Comparison of ENCODE assay signal across 9 cellular contexts in the genomic region with DNA sequence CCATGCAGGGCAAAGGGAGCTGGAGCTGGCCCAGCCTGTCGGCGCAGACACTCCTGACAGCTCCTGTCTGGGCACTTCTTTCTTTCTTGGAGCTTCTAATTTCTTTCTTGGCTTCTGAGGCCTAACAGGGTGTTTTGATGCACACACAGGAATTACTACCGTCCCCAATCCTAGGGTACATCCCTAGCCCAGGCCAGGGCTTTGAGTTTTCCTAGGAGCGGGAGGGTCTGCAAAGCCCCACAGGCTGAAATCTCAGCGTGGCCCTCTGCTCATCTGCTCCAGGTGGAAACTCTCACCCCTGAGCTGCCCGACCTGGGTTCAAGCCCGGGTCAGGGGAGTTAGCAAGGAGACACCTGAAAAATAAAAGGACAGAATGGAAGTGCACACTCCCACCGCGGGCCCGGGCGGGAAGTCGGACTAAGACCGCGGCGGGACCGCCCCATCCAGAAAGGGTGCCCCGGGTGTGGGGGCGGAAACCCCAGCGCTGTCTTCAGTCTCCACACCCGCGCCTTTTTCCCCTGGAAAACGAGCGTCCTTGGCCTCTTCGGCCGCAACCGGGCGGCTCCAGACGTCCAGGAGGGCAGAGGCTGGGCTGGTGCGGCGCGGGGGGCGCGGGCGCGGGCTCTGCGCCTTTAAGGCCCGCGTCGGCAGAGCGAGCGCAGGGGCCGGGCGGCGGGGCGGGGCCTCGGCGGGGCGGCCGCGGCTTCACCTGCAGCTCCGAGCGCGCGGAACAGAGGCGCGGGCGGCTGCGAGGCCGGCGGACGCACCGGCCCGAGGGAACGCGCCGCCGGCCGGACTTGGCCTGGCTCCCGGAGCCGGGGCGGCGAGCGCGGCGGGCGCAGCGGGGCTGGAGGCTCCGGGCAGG. TPM values are rescaled to one million over a fixed set of nuclear protein-coding genes. Genes with fewer than 3 reads are reported as not detected.
DNase-seq lines count a peak whose midpoint lies in the region; ATAC-seq, FAIRE-seq and TF ChIP-seq lines count a peak whose summit lies in the region.
"Had no signal": no experiment of that assay in that cellular context is flagged by ENCODE, and none has a peak within 500 bp of the region (broad histone marks: within the 10 kb centered on the region; RNA-seq: fewer than 3 reads in every experiment).

A gene (plus strand): TSS at position 733 of the 865 bp plus-strand sequence.

- H3K4me3 Mint-ChIP-seq in CD8-positive, alpha-beta T cell: peak within 1 kb of the TSS; percentile 26
- peak within 1 kb of the TSS; percentile 86 for H3K4me3 Mint-ChIP-seq in neural crest cell

- intact Hi-C loops in CD8-positive, alpha-beta T cell (cut with DNase I, micrococcal nuclease): no loop called here
- intact Hi-C loops in endothelial cell of umbilical vein (cut with micrococcal nuclease): no loop called here

- FAIRE-seq in endothelial cell of umbilical vein (lab: Jason Lieb, UNC): no peak

- no peak for TF ChIP-seq POLR2A in endothelial cell of umbilical vein (IDR thresholded peaks at IDR 0.05; ENCODE audit: low read depth, low read length)

- no peak for ATAC-seq in CD8-positive, alpha-beta T cell
- no peak for ATAC-seq in HG02588 (IDR thresholded peaks at IDR 0.05; ENCODE audit: unreplicated experiment)

- CTCF ChIA-PET in CD8-positive, alpha-beta T cell (lab: Charles Lee): interaction anchor here (1.2 kb wide), 1 partner anchor 11 kb away, joined by 3 read pairs; no protein-coding TSS in a partner anchor
- CTCF ChIA-PET in endothelial cell of umbilical vein (lab: Charles Lee): no interaction called here

- no peak for DNase-seq in CD8-positive, alpha-beta T cell
- peak; percentile 10 for DNase-seq in NCI-H128 (lab: John Stamatoyannopoulos, UW; ENCODE audit: unreplicated experiment)
- DNase-seq in endothelial cell of umbilical vein (ENCODE audit: low read depth, low spot score): no peak
- peak; percentile 16 for DNase-seq in neural crest cell (ENCODE audit: low read depth, low spot score)
- no peak for DNase-seq in SKM-1 (lab: John Stamatoyannopoulos, UW; ENCODE audit: unreplicated experiment)
- DNase-seq in germinal center (ENCODE audit: low spot score): no peak
- no peak for DNase-seq in GF-D8 (lab: John Stamatoyannopoulos, UW)

- H3K9me3 Mint-ChIP-seq in CD8-positive, alpha-beta T cell: no peaks in the 10 kb centered on the region
- H3K9me3 Mint-ChIP-seq in neural crest cell: no peaks in the 10 kb centered on the region

- BruUV-seq in endothelial cell of umbilical vein (replicated peaks; lab: Mats Ljungman, UMichigan): no TSS peak

- peaks cover 51% of the 10 kb centered on the region for H3K27me3 Mint-ChIP-seq in CD8-positive, alpha-beta T cell (ENCODE audit: low read depth)
- peaks cover 50% of the 10 kb centered on the region for H3K27me3 Mint-ChIP-seq in neural crest cell (ENCODE audit: low read depth)

- no peak within 1 kb of the TSS for H3K4me2 ChIP-seq in endothelial cell of umbilical vein (ENCODE audit: insufficient read depth, low read length)

- POLR2A ChIA-PET in CD8-positive, alpha-beta T cell (lab: Charles Lee): no interaction called here
- POLR2A ChIA-PET in endothelial cell of umbilical vein (lab: Charles Lee): no interaction called here

- H3K4me1 ChIP-seq in CD8-positive, alpha-beta T cell (ENCODE audit: insufficient read depth, low read length): no peaks in the 10 kb centered on the region
- H3K4me1 ChIP-seq in endothelial cell of umbilical vein (ENCODE audit: control insufficient read depth, extremely low read depth, insufficient read depth, low read length): no peaks in the 10 kb centered on the region

- H3K36me3 ChIP-seq in CD8-positive, alpha-beta T cell (ENCODE audit: insufficient read depth, low read length): no peaks in the 10 kb centered on the region
- H3K36me3 ChIP-seq in endothelial cell of umbilical vein (ENCODE audit: control insufficient read depth in 2 of 2, extremely low read depth in 1 of 2, insufficient read depth in 2 of 2, low read length in 2 of 2): no peaks in the 10 kb centered on the region

- dilution Hi-C loops in endothelial cell of umbilical vein (cut with MboI; ENCODE audit: extremely low pct_ligation_motif_present, low sequenced_read_pairs): no loop called here

- no peaks in the 10 kb centered on the region for H3K9me3 ChIP-seq in CD8-positive, alpha-beta T cell (ENCODE audit: low read length)
- no peaks in the 10 kb centered on the region for H3K9me3 ChIP-seq in endothelial cell of umbilical vein (replicated peaks; ENCODE audit: control insufficient read depth, insufficient read depth, low read length)

- H3K4me1 Mint-ChIP-seq in CD8-positive, alpha-beta T cell (ENCODE audit: low read depth): no peaks in the 10 kb centered on the region
- peaks cover 15% of the 10 kb centered on the region for H3K4me1 Mint-ChIP-seq in neural crest cell

- no peak within 1 kb of the TSS for H3K4me3 ChIP-seq in CD8-positive, alpha-beta T cell (ENCODE audit: low read depth, low read length)
- H3K4me3 ChIP-seq in endothelial cell of umbilical vein (replicated peaks in 1 of 3; ENCODE audit: insufficient read depth in 1 of 3, low read depth in 1 of 3, low read length in 3 of 3): no peak within 1 kb of the TSS

- H3K79me2 ChIP-seq in endothelial cell of umbilical vein (ENCODE audit: control insufficient read depth, insufficient read depth, low read length): no peaks in the 10 kb centered on the region

- no peak within 1 kb of the TSS for H3K27ac ChIP-seq in CD8-positive, alpha-beta T cell (ENCODE audit: low read depth, low read length)
- no peak within 1 kb of the TSS for H3K27ac ChIP-seq in endothelial cell of umbilical vein (ENCODE audit: insufficient read depth, low read depth, low read length)

- H3K36me3 Mint-ChIP-seq in CD8-positive, alpha-beta T cell: no peaks in the 10 kb centered on the region
- H3K36me3 Mint-ChIP-seq in neural crest cell (ENCODE audit: low read depth): peaks cover under 1% of the 10 kb centered on the region

- no peaks in the 10 kb centered on the region for H4K20me1 ChIP-seq in endothelial cell of umbilical vein (replicated peaks; ENCODE audit: control insufficient read depth, extremely low read depth, insufficient read depth, low read length)

- TF ChIP-seq CTCF in CD8-positive, alpha-beta T cell (IDR thresholded peaks at IDR 0.05): no peak
- TF ChIP-seq CTCF in endothelial cell of umbilical vein (IDR thresholded peaks at IDR 0.05; ENCODE audit: extremely low read depth in 1 of 2, insufficient read depth in 1 of 2, low read depth in 1 of 2, low read length in 2 of 2) (no peak), neural crest cell (conservative IDR thresholded peaks at IDR 0.05) (no peak)

- no peaks in the 10 kb centered on the region for H3K9me1 ChIP-seq in endothelial cell of umbilical vein (replicated peaks; ENCODE audit: control insufficient read depth, extremely low read depth, insufficient read depth, low read length)

- no peaks in the 10 kb centered on the region for H3K27me3 ChIP-seq in CD8-positive, alpha-beta T cell (ENCODE audit: insufficient read depth, low read length)
- peaks cover 22 to 35% of the 10 kb centered on the region in 2 experiments for H3K27me3 ChIP-seq in endothelial cell of umbilical vein (ENCODE audit: control insufficient read depth in 2 of 2, insufficient read depth in 2 of 2, low read length in 2 of 2)

- no peak within 1 kb of the TSS for H2AFZ ChIP-seq in endothelial cell of umbilical vein (ENCODE audit: low read depth, low read length)

- H3K9ac ChIP-seq in endothelial cell of umbilical vein (replicated peaks; ENCODE audit: extremely low read depth, insufficient read depth, low read length): no peak within 1 kb of the TSS

- H3K27ac Mint-ChIP-seq in CD8-positive, alpha-beta T cell: no peak within 1 kb of the TSS
- H3K27ac Mint-ChIP-seq in neural crest cell (ENCODE audit: unreplicated experiment): no peak within 1 kb of the TSS

TF ChIP-seq in endothelial cell of umbilical vein, 7 proteins besides CTCF, POLR2A, EP300 and RAD21:
- TF ChIP-seq, protein P1, sequence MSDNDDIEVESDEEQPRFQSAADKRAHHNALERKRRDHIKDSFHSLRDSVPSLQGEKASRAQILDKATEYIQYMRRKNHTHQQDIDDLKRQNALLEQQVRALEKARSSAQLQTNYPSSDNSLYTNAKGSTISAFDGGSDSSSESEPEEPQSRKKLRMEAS (IDR thresholded peaks at IDR 0.05; ENCODE audit: insufficient read depth, insufficient read length): no peak
- no peak for TF ChIP-seq MYC (IDR thresholded peaks at IDR 0.05; ENCODE audit: low read depth, low read length)
- TF ChIP-seq FOS (IDR thresholded peaks at IDR 0.05; ENCODE audit: borderline replicate concordance, insufficient read depth, low read length): no peak
- peak; percentile 31 for TF ChIP-seq EZH2 (IDR thresholded peaks at IDR 0.05; ENCODE audit: borderline replicate concordance, low read depth, low read length, severe bottlenecking)
- TF ChIP-seq JUN (IDR thresholded peaks at IDR 0.05; ENCODE audit: borderline replicate concordance, insufficient read depth, insufficient read length, low read depth): no peak
TF ChIP-seq in endothelial cell of umbilical vein: peak in this region for 1.

RNA-seq across cellular contexts. Expression of the gene that starts here (rescaled TPM):
- total RNA-seq in CD8-positive, alpha-beta T cell: under 1 TPM; 0.31 to 0.35 TPM
- 0.51 and 0.81 TPM in 2 replicates for total RNA-seq in endothelial cell of umbilical vein
- 0.17 and 0.18 TPM in 2 replicates for polyA plus RNA-seq in endothelial cell of umbilical vein
- 0.10 and 0.16 TPM in 2 replicates for polyA plus RNA-seq in endothelial cell of umbilical vein (2011; cell fraction: cytosol; rRNA removed)
- polyA plus RNA-seq in endothelial cell of umbilical vein (2011; cell fraction: nucleus; rRNA removed): 0.12 and 0.15 TPM in 2 replicates
- polyA plus RNA-seq in endothelial cell of umbilical vein (2012): 0.08 and 0.25 TPM in 2 replicates
- polyA minus RNA-seq in endothelial cell of umbilical vein: 0.10 and 0.23 TPM in 2 replicates
- not detected for polyA minus RNA-seq in endothelial cell of umbilical vein (2011; cell fraction: cytosol; rRNA and poly(A)+ RNA removed)
- polyA minus RNA-seq in endothelial cell of umbilical vein (2011; cell fraction: nucleus; rRNA and poly(A)+ RNA removed): 0.05 and 0.19 TPM in 2 replicates
- total RNA-seq in neural crest cell: 7.8 and 8.9 TPM in 2 replicates
- total RNA-seq: NCI-H460 had no signal

Comparison
In these comparisons a context has a peak if more than half of its experiments do, and no peak if none do; other contexts are left out.
1. DNase-seq: peak in NCI-H128 (single experiment) and neural crest cell (single experiment); none in CD8-positive, alpha-beta T cell (0 of 7), endothelial cell of umbilical vein (single experiment), SKM-1 (single experiment), germinal center (single experiment) and GF-D8 (single experiment).